Comparison of ENCODE assay signal across 33 cellular contexts in genomic region chr1:159883134-159883533, GRCh38. TPM values are rescaled to one million over a fixed set of nuclear protein-coding genes. Genes with fewer than 3 reads are reported as not detected.
"Had no signal": no experiment of that assay in that cellular context is flagged by ENCODE, and none has a peak within 500 bp of the region (broad histone marks: within the 10 kb centered on the region; RNA-seq: fewer than 3 reads in every experiment).

No MANE protein-coding gene starts in this region.

- H3K27me3 ChIP-seq: colonic mucosa, esophagus muscularis mucosa, heart right ventricle, left lung, ovary, sigmoid colon, tibial nerve, upper lobe of left lung had no signal

- H3K4me1 ChIP-seq: colonic mucosa, psoas muscle, sigmoid colon had no signal

- DNase-seq: colonic mucosa; effector CD8-positive, alpha-beta T cell; endodermal cell; foreskin melanocyte; glutamatergic neuron; heart right ventricle; hippocampal formation; left cardiac atrium; left lung; mucosa of descending colon; naive B cell; ovary; posterior cingulate gyrus; psoas muscle; right cardiac atrium; sigmoid colon; stimulated activated CD4-positive, alpha-beta T cell treated with anti-CD3 and anti-CD28 coated beads, Interleukin-2, amount 100 ng/mL, for 24 hours; stimulated activated CD4-positive, alpha-beta T cell treated with anti-CD3 and anti-CD28 coated beads, Interleukin-4, amount 100 ng/mL, for 4 hours; stimulated activated naive B cell treated with anti-CD40 and anti-IgM and Interleukin-4, amounts not matched to agents 10 μg/mL and 1 μg/mL and 100 μg/mL, for 72 hours; upper lobe of left lung had no signal

- H3K9me3 ChIP-seq: colonic mucosa, esophagus muscularis mucosa, heart right ventricle, left lung, mucosa of descending colon, ovary, psoas muscle, sigmoid colon, thoracic aorta, tibial nerve, upper lobe of left lung had no signal

- H3K36me3 ChIP-seq: colonic mucosa, esophagus muscularis mucosa, heart right ventricle, left lung, ovary, sigmoid colon, thoracic aorta, upper lobe of left lung had no signal

- H3K4me3 ChIP-seq: colonic mucosa, esophagus muscularis mucosa, heart right ventricle, left lung, mucosa of descending colon, ovary, psoas muscle, sigmoid colon, thoracic aorta, tibial nerve, upper lobe of left lung had no signal

- ATAC-seq: left cardiac atrium; natural killer cell treated with Interleukin-12 subunit alpha and Interleukin-12 subunit beta and Interleukin-15 and Interleukin-18, amount 100 ng/mL, for 72 hours; psoas muscle; stimulated activated naive B cell treated with anti-CD40 and anti-IgM and Interleukin-4, amounts not matched to agents 10 μg/mL and 1 μg/mL and 100 μg/mL, for 72 hours had no signal

- FAIRE-seq: islet of Langerhans, urothelium cell line had no signal

- H3K27ac ChIP-seq: colonic mucosa, esophagus muscularis mucosa, left lung, ovary, psoas muscle, sigmoid colon, thoracic aorta, tibial nerve, upper lobe of left lung had no signal

RNA-seq across cellular contexts. Expression of gene CFAP45, which starts 16.8 kb away (rescaled TPM):
- total RNA-seq: neural crest cell, skeletal muscle tissue had no signal

RNA-seq across cellular contexts. Expression of gene VSIG8, which starts 20.7 kb away (rescaled TPM):
- total RNA-seq: colonic mucosa; endodermal cell; epithelial cell of proximal tubule; esophagus muscularis mucosa; heart right ventricle; kidney epithelial cell; left cardiac atrium; left lung; lung microvascular endothelial cell; mesothelial cell of epicardium; mucosa of descending colon; natural killer cell treated with Interleukin-12 subunit alpha and Interleukin-12 subunit beta and Interleukin-15 and Interleukin-18, amount 100 ng/mL, for 72 hours; neural crest cell; psoas muscle; renal cortical epithelial cell; sigmoid colon; skeletal muscle tissue; thoracic aorta had no signal
- polyA plus RNA-seq: psoas muscle had no signal

RNA-seq across cellular contexts. Expression of gene SLAMF8, which starts 56.5 kb away (rescaled TPM):
- total RNA-seq: endodermal cell, epithelial cell of proximal tubule, lung microvascular endothelial cell, mesothelial cell of epicardium, neural crest cell had no signal
